8 cellular contexts compared by ENCODE assay signal in genomic region chr3:18237251-18238005, GRCh38.
DNase-seq lines count a peak whose midpoint lies in the region; ATAC-seq and TF ChIP-seq lines count a peak whose summit lies in the region.

No MANE protein-coding gene starts in this region.

- peaks cover 10% of the 10 kb centered on the region for H3K4me1 Mint-ChIP-seq in T-helper 2 cell treated with Interferon-gamma antibody and Interleukin-4, amounts not matched to agents 5 μg/mL and 100 μg/mL, for 36 hours (ENCODE audit: low read depth)
- H3K4me1 Mint-ChIP-seq in CD8-positive, alpha-beta T cell (ENCODE audit: low read depth) = no peaks in the 10 kb centered on the region
- H3K4me1 Mint-ChIP-seq in glutamatergic neuron (ENCODE audit: low read depth, unreplicated experiment) = peaks cover 19% of the 10 kb centered on the region

- no peaks in the 10 kb centered on the region for H3K9me3 Mint-ChIP-seq in T-helper 2 cell treated with Interferon-gamma antibody and Interleukin-4, amounts not matched to agents 5 μg/mL and 100 μg/mL, for 36 hours
- no peaks in the 10 kb centered on the region for H3K9me3 Mint-ChIP-seq in CD8-positive, alpha-beta T cell
- peaks cover 2% of the 10 kb centered on the region for H3K9me3 Mint-ChIP-seq in glutamatergic neuron (ENCODE audit: unreplicated experiment)

- H3K4me3 Mint-ChIP-seq in T-helper 2 cell treated with Interferon-gamma antibody and Interleukin-4, amounts not matched to agents 5 μg/mL and 100 μg/mL, for 36 hours = no peak overlapping the region
- no peak overlapping the region for H3K4me3 Mint-ChIP-seq in CD8-positive, alpha-beta T cell
- H3K4me3 Mint-ChIP-seq in glutamatergic neuron (ENCODE audit: unreplicated experiment) = no peak overlapping the region

- ATAC-seq in GM18909 (IDR thresholded peaks at IDR 0.05; ENCODE audit: poor library complexity, unreplicated experiment) (peak; percentile 91), HG03159 (IDR thresholded peaks at IDR 0.05; ENCODE audit: unreplicated experiment) (peak; percentile 95)
- no peak for ATAC-seq in CD8-positive, alpha-beta T cell

- H3K36me3 Mint-ChIP-seq in T-helper 2 cell treated with Interferon-gamma antibody and Interleukin-4, amounts not matched to agents 5 μg/mL and 100 μg/mL, for 36 hours (ENCODE audit: low read depth) = no peaks in the 10 kb centered on the region
- H3K36me3 Mint-ChIP-seq in CD8-positive, alpha-beta T cell = no peaks in the 10 kb centered on the region
- H3K36me3 Mint-ChIP-seq in glutamatergic neuron (ENCODE audit: unreplicated experiment) = no peaks in the 10 kb centered on the region

- H3K27ac ChIP-seq in CD8-positive, alpha-beta T cell (ENCODE audit: low read depth, low read length) = no peak overlapping the region

- peaks cover 14% of the 10 kb centered on the region for H3K27me3 Mint-ChIP-seq in T-helper 2 cell treated with Interferon-gamma antibody and Interleukin-4, amounts not matched to agents 5 μg/mL and 100 μg/mL, for 36 hours (ENCODE audit: low read depth)
- peaks cover 10% of the 10 kb centered on the region for H3K27me3 Mint-ChIP-seq in CD8-positive, alpha-beta T cell (ENCODE audit: low read depth)
- H3K27me3 Mint-ChIP-seq in glutamatergic neuron (ENCODE audit: unreplicated experiment) = peaks cover 1% of the 10 kb centered on the region

- intact Hi-C loops in CD8-positive, alpha-beta T cell (cut with DNase I, micrococcal nuclease) = no loop called here

- H3K27me3 ChIP-seq in CD8-positive, alpha-beta T cell (ENCODE audit: insufficient read depth, low read length) = no peaks in the 10 kb centered on the region

- no peaks in the 10 kb centered on the region for H3K36me3 ChIP-seq in CD8-positive, alpha-beta T cell (ENCODE audit: insufficient read depth, low read length)

- no peaks in the 10 kb centered on the region for H3K4me1 ChIP-seq in CD8-positive, alpha-beta T cell (ENCODE audit: insufficient read depth, low read length)

- no peak overlapping the region for H3K4me3 ChIP-seq in AG04449 (ENCODE audit: low read depth, low read length)
- H3K4me3 ChIP-seq in CD8-positive, alpha-beta T cell (ENCODE audit: low read depth, low read length) = no peak overlapping the region

- peak overlapping the region; percentile 15 for H3K27ac Mint-ChIP-seq in T-helper 2 cell treated with Interferon-gamma antibody and Interleukin-4, amounts not matched to agents 5 μg/mL and 100 μg/mL, for 36 hours
- H3K27ac Mint-ChIP-seq in CD8-positive, alpha-beta T cell = no peak overlapping the region
- H3K27ac Mint-ChIP-seq in glutamatergic neuron (ENCODE audit: unreplicated experiment) = no peak overlapping the region

- DNase-seq in AG04449 (ENCODE audit: low read depth, low spot score) (peak; percentile 21), glutamatergic neuron (no peak), iPS-NIHi11 (ENCODE audit: low spot score) (no peak)
- DNase-seq in T-helper 2 cell treated with Interferon-gamma antibody and Interleukin-4, amounts not matched to agents 5 μg/mL and 100 μg/mL, for 36 hours (ENCODE audit: low spot score) = peak; percentile 46
- DNase-seq in CD8-positive, alpha-beta T cell = no peak
- DNase-seq in NK-92 treated with Interleukin-12 subunit alpha and Interleukin-12 subunit beta, amount 100 ng/mL, for 24 hours (lab: John Stamatoyannopoulos, UW) = no peak

- H3K9me3 ChIP-seq in CD8-positive, alpha-beta T cell (ENCODE audit: low read length) = no peaks in the 10 kb centered on the region

- TF ChIP-seq CTCF in AG04449 (IDR thresholded peaks at IDR 0.05; ENCODE audit: insufficient read depth, low read length, missing control alignments) (no peak), glutamatergic neuron (IDR thresholded peaks at IDR 0.05; ENCODE audit: partially characterized antibody, unreplicated experiment) (no peak)
- TF ChIP-seq CTCF in CD8-positive, alpha-beta T cell (IDR thresholded peaks at IDR 0.05) = no peak

- CTCF ChIA-PET in AG04449 (lab: Yijun Ruan, JAX) = no interaction called here
- CTCF ChIA-PET in CD8-positive, alpha-beta T cell (lab: Charles Lee) = interaction anchor here (0.6 kb wide), 1 partner anchor 415 kb away, joined by 3 read pairs; no protein-coding TSS in a partner anchor

- POLR2A ChIA-PET in AG04449 (lab: Yijun Ruan, JAX) = interaction anchor here (0.5 kb wide), 1 partner anchor 65 kb away, joined by 3 read pairs; no protein-coding TSS in a partner anchor
- POLR2A ChIA-PET in CD8-positive, alpha-beta T cell (lab: Charles Lee) = no interaction called here

Comparison
In these comparisons a context has a peak if more than half of its experiments do, and no peak if none do; other contexts are left out.
1. DNase-seq: peak in AG04449 (single experiment) and T-helper 2 cell treated with Interferon-gamma antibody and Interleukin-4, amounts not matched to agents 5 μg/mL and 100 μg/mL, for 36 hours (single experiment); none in CD8-positive, alpha-beta T cell (0 of 7), NK-92 treated with Interleukin-12 subunit alpha and Interleukin-12 subunit beta, amount 100 ng/mL, for 24 hours (single experiment), glutamatergic neuron (single experiment) and iPS-NIHi11 (single experiment).